ENCODE assay signal across 9 cellular contexts in the genomic region with DNA sequence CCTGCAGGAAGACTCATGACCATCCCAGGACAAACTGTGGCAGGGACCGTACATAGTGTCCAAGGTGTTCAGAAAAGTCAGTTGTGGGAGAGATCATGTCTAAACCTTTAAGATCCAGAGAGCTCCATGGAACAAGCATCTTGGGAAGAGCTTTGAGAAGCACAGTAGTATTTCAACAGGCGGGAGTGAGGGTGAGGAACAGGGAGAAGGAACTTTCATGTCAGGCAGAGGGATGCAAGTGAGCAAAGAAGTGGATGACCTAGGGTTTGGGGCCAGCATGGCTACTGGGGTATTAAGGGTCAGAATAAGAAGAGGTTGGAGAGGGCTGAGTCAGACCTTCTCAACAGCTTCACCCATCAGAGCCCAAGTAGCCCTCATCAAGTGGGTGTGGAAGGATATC.
"Had no signal": no experiment of that assay in that cellular context is flagged by ENCODE, and none has a peak within 500 bp of the region (broad histone marks: within the 10 kb centered on the region; RNA-seq: fewer than 3 reads in every experiment).

No MANE protein-coding gene starts in this region.

- H3K36me3 ChIP-seq: HAP-1 had no signal

- H3K27ac ChIP-seq: HL-60, KMS-11 had no signal

- H3K4me3 Mint-ChIP-seq: GM23338, HFFc6 had no signal

- H3K4me2 ChIP-seq: GM23338, KMS-11 had no signal

- H3K9ac ChIP-seq: KMS-11 had no signal

- ATAC-seq: GM23338, HCT116, HepG2 had no signal

- H3K4me1 ChIP-seq: HAP-1 had no signal

- H3K27ac Mint-ChIP-seq: GM23338, HFFc6, IgD-negative memory B cell had no signal

- DNase-seq: HFFc6, KBM-7 had no signal

- H3K4me3 ChIP-seq: GM23338, HAP-1 had no signal

- H3K9me3 Mint-ChIP-seq: GM23338, HFFc6 had no signal

- H2AFZ ChIP-seq: GM23338 had no signal

- H3K9me3 ChIP-seq: HAP-1 had no signal
